8 cellular contexts compared by ENCODE assay signal in genomic region chr5:9924614-9925013, GRCh38.
DNase-seq lines count a peak whose midpoint lies in the region; ATAC-seq and TF ChIP-seq lines count a peak whose summit lies in the region.
"Had no signal": no experiment of that assay in that cellular context is flagged by ENCODE, and none has a peak within 500 bp of the region (broad histone marks: within the 10 kb centered on the region; RNA-seq: fewer than 3 reads in every experiment).

No MANE protein-coding gene starts in this region.

- H3K27me3 Mint-ChIP-seq in activated naive CD8-positive, alpha-beta T cell treated with anti-CD3 and anti-CD28 coated beads for 36 hours = no peaks in the 10 kb centered on the region

- intact Hi-C loops in upper lobe of right lung (cut with DNase I) = no loop called here

- H3K9me3 Mint-ChIP-seq in activated naive CD8-positive, alpha-beta T cell treated with anti-CD3 and anti-CD28 coated beads for 36 hours = peaks cover 17% of the 10 kb centered on the region

- H3K27me3 ChIP-seq in upper lobe of right lung (no peaks in the 10 kb centered on the region), WERI-Rb-1 (ENCODE audit: insufficient read depth, low read depth, severe bottlenecking) (no peaks in the 10 kb centered on the region)

- TF ChIP-seq CTCF in upper lobe of right lung (IDR thresholded peaks at IDR 0.05) (no peak), WERI-Rb-1 (IDR thresholded peaks at IDR 0.05; ENCODE audit: low read depth, low read length) (no peak)

- H3K4me3 Mint-ChIP-seq in activated naive CD8-positive, alpha-beta T cell treated with anti-CD3 and anti-CD28 coated beads for 36 hours = no peak overlapping the region

- H3K4me3 ChIP-seq in upper lobe of right lung (no peak overlapping the region), WERI-Rb-1 (ENCODE audit: low read depth, low read length) (no peak overlapping the region)

- peak; percentile 77 for ATAC-seq in GM19463 (IDR thresholded peaks at IDR 0.05; ENCODE audit: unreplicated experiment)
- peak; percentile 48 for ATAC-seq in HG03575 (IDR thresholded peaks at IDR 0.05; ENCODE audit: extremely low read depth, insufficient number of reproducible peaks, low FRiP score, unreplicated experiment)
- peak; percentile 88 for ATAC-seq in upper lobe of right lung
- no peak for ATAC-seq in GM19023 (IDR thresholded peaks at IDR 0.05; ENCODE audit: unreplicated experiment)

- H3K36me3 ChIP-seq in upper lobe of right lung = no peaks in the 10 kb centered on the region
- no peaks in the 10 kb centered on the region for H3K36me3 ChIP-seq in WERI-Rb-1

- H3K4me1 ChIP-seq in upper lobe of right lung = no peaks in the 10 kb centered on the region

- H3K9me3 ChIP-seq in upper lobe of right lung = peaks cover 17% of the 10 kb centered on the region
- peaks cover 7% of the 10 kb centered on the region for H3K9me3 ChIP-seq in WERI-Rb-1 (ENCODE audit: severe bottlenecking)

- no peaks in the 10 kb centered on the region for H3K4me1 Mint-ChIP-seq in activated naive CD8-positive, alpha-beta T cell treated with anti-CD3 and anti-CD28 coated beads for 36 hours

- H3K27ac ChIP-seq in upper lobe of right lung (no peak overlapping the region), WERI-Rb-1 (no peak overlapping the region)

- peaks cover 2% of the 10 kb centered on the region for H3K36me3 Mint-ChIP-seq in activated naive CD8-positive, alpha-beta T cell treated with anti-CD3 and anti-CD28 coated beads for 36 hours

- no peak overlapping the region for H3K27ac Mint-ChIP-seq in activated naive CD8-positive, alpha-beta T cell treated with anti-CD3 and anti-CD28 coated beads for 36 hours

- peak; percentile 70 for DNase-seq in brain pericyte (ENCODE audit: low read depth, low spot score)
- DNase-seq in upper lobe of right lung = no peak
- no peak for DNase-seq in WERI-Rb-1
- DNase-seq in activated naive CD8-positive, alpha-beta T cell treated with anti-CD3 and anti-CD28 coated beads for 36 hours = no peak
- DNase-seq: Karpas-422 had no signal
